12 cellular contexts compared by ENCODE assay signal in the genomic region with DNA sequence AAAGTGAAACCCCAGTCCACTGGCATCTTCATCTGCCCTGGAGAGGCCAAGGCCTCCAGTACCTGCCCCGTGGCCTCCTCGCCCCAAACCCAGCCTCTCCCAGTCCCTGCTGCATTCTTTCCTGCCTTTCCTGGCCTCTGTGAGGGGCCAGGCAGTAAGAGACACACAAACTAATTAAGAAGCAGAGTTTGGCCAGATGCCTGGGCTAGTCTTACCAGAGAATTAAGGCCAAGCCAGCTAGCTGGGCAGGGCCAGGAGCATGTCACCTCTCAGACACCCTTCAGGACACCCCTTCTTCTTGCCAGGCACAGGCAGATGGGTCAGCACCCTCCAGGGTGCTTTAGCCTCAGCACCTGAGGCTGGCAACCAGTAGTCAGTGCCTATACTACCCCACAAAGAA. TPM values are rescaled to one million over a fixed set of nuclear protein-coding genes. Genes with fewer than 3 reads are reported as not detected.
DNase-seq lines count a peak whose midpoint lies in the region; ATAC-seq and TF ChIP-seq lines count a peak whose summit lies in the region.
"Had no signal": no experiment of that assay in that cellular context is flagged by ENCODE, and none has a peak within 500 bp of the region (broad histone marks: within the 10 kb centered on the region; RNA-seq: fewer than 3 reads in every experiment).

No MANE protein-coding gene starts in this region.

- no peaks in the 10 kb centered on the region for H3K36me3 Mint-ChIP-seq in activated naive CD4-positive, alpha-beta T cell treated with anti-CD3 and anti-CD28 coated beads, Interleukin-2, amount 50 U/mL, for 24 hours
- peaks cover 1% of the 10 kb centered on the region for H3K36me3 Mint-ChIP-seq in activated CD4-positive, alpha-beta memory T cell treated with anti-CD3 and anti-CD28 coated beads for 36 hours
- peaks cover 7% of the 10 kb centered on the region for H3K36me3 Mint-ChIP-seq in glutamatergic neuron (ENCODE audit: unreplicated experiment)
- no peaks in the 10 kb centered on the region for H3K36me3 Mint-ChIP-seq in activated CD4-positive, alpha-beta T cell treated with anti-CD3 and anti-CD28 coated beads, Interleukin-2, amount 10 ng/mL, durations not matched to agents 7 days and 5 days (ENCODE audit: low read depth)

- peak overlapping the region; percentile 81 for H3K4me3 ChIP-seq in thoracic aorta

- H3K9me3 Mint-ChIP-seq in activated naive CD4-positive, alpha-beta T cell treated with anti-CD3 and anti-CD28 coated beads, Interleukin-2, amount 50 U/mL, for 24 hours = no peaks in the 10 kb centered on the region
- H3K9me3 Mint-ChIP-seq in activated CD4-positive, alpha-beta memory T cell treated with anti-CD3 and anti-CD28 coated beads for 36 hours = no peaks in the 10 kb centered on the region
- H3K9me3 Mint-ChIP-seq in glutamatergic neuron (ENCODE audit: unreplicated experiment) = peaks cover 40% of the 10 kb centered on the region
- H3K9me3 Mint-ChIP-seq in activated CD4-positive, alpha-beta T cell treated with anti-CD3 and anti-CD28 coated beads, Interleukin-2, amount 10 ng/mL, durations not matched to agents 7 days and 5 days = no peaks in the 10 kb centered on the region

- ATAC-seq in thoracic aorta (ENCODE audit: insufficient number of reproducible peaks, low FRiP score, low read depth) (no peak), HG03521 (IDR thresholded peaks at IDR 0.05; ENCODE audit: unreplicated experiment) (no peak)

- no peaks in the 10 kb centered on the region for H3K9me3 ChIP-seq in thoracic aorta

- no peaks in the 10 kb centered on the region for H3K27me3 ChIP-seq in thoracic aorta (replicated peaks; ENCODE audit: insufficient read depth)

- H3K4me3 Mint-ChIP-seq in activated naive CD4-positive, alpha-beta T cell treated with anti-CD3 and anti-CD28 coated beads, Interleukin-2, amount 50 U/mL, for 24 hours = peak overlapping the region; percentile 82
- H3K4me3 Mint-ChIP-seq in activated CD4-positive, alpha-beta memory T cell treated with anti-CD3 and anti-CD28 coated beads for 36 hours = peak overlapping the region; percentile 69
- peak overlapping the region; percentile 95 for H3K4me3 Mint-ChIP-seq in glutamatergic neuron (ENCODE audit: unreplicated experiment)
- H3K4me3 Mint-ChIP-seq in activated CD4-positive, alpha-beta T cell treated with anti-CD3 and anti-CD28 coated beads, Interleukin-2, amount 10 ng/mL, durations not matched to agents 7 days and 5 days = no peak overlapping the region

- H3K4me1 Mint-ChIP-seq in activated naive CD4-positive, alpha-beta T cell treated with anti-CD3 and anti-CD28 coated beads, Interleukin-2, amount 50 U/mL, for 24 hours = peaks cover 20% of the 10 kb centered on the region
- H3K4me1 Mint-ChIP-seq in activated CD4-positive, alpha-beta memory T cell treated with anti-CD3 and anti-CD28 coated beads for 36 hours (ENCODE audit: low read depth) = peaks cover 27% of the 10 kb centered on the region
- peaks cover 37% of the 10 kb centered on the region for H3K4me1 Mint-ChIP-seq in glutamatergic neuron (ENCODE audit: low read depth, unreplicated experiment)
- peaks cover 26% of the 10 kb centered on the region for H3K4me1 Mint-ChIP-seq in activated CD4-positive, alpha-beta T cell treated with anti-CD3 and anti-CD28 coated beads, Interleukin-2, amount 10 ng/mL, durations not matched to agents 7 days and 5 days

- intact Hi-C loops in activated CD4-positive, alpha-beta memory T cell treated with anti-CD3 and anti-CD28 coated beads for 36 hours (cut with micrococcal nuclease) = loop anchor here (5.0 kb wide), 2 partner anchors 198 to 797 kb away; a partner anchor contains a TSS

- POLR2A ChIA-PET in activated CD4-positive, alpha-beta memory T cell treated with anti-CD3 and anti-CD28 coated beads for 36 hours (lab: Charles Lee) = no interaction called here
- POLR2A ChIA-PET in activated CD4-positive, alpha-beta T cell treated with anti-CD3 and anti-CD28 coated beads, Interleukin-2, amount 10 ng/mL, durations not matched to agents 7 days and 5 days (lab: Charles Lee) = no interaction called here

- H3K27ac ChIP-seq in thoracic aorta = no peak overlapping the region
- H3K27ac ChIP-seq: C4-2B had no signal

- H3K36me3 ChIP-seq in thoracic aorta = no peaks in the 10 kb centered on the region

- H3K4me1 ChIP-seq in thoracic aorta (ENCODE audit: control insufficient read depth in 1 of 2, low read depth in 2 of 2) = peaks cover 20 to 35% of the 10 kb centered on the region in 2 donors

- peaks cover 26% of the 10 kb centered on the region for H3K27me3 Mint-ChIP-seq in activated naive CD4-positive, alpha-beta T cell treated with anti-CD3 and anti-CD28 coated beads, Interleukin-2, amount 50 U/mL, for 24 hours
- H3K27me3 Mint-ChIP-seq in activated CD4-positive, alpha-beta memory T cell treated with anti-CD3 and anti-CD28 coated beads for 36 hours = peaks cover 12% of the 10 kb centered on the region
- peaks cover 45% of the 10 kb centered on the region for H3K27me3 Mint-ChIP-seq in glutamatergic neuron (ENCODE audit: unreplicated experiment)
- H3K27me3 Mint-ChIP-seq in activated CD4-positive, alpha-beta T cell treated with anti-CD3 and anti-CD28 coated beads, Interleukin-2, amount 10 ng/mL, durations not matched to agents 7 days and 5 days = peaks cover 68% of the 10 kb centered on the region

- CTCF ChIA-PET in activated CD4-positive, alpha-beta memory T cell treated with anti-CD3 and anti-CD28 coated beads for 36 hours (lab: Charles Lee) = no interaction called here
- CTCF ChIA-PET in activated CD4-positive, alpha-beta T cell treated with anti-CD3 and anti-CD28 coated beads, Interleukin-2, amount 10 ng/mL, durations not matched to agents 7 days and 5 days (lab: Charles Lee) = no interaction called here

- TF ChIP-seq CTCF in glutamatergic neuron (IDR thresholded peaks at IDR 0.05; ENCODE audit: partially characterized antibody, unreplicated experiment) = no peak
- no peak for TF ChIP-seq CTCF in thoracic aorta (IDR thresholded peaks at IDR 0.05)

- no peak for DNase-seq in activated naive CD4-positive, alpha-beta T cell treated with anti-CD3 and anti-CD28 coated beads, Interleukin-2, amount 50 U/mL, for 16 hours
- no peak for DNase-seq in activated CD4-positive, alpha-beta memory T cell treated with anti-CD3 and anti-CD28 coated beads for 36 hours
- no peak for DNase-seq in glutamatergic neuron
- DNase-seq in thoracic aorta (ENCODE audit: low spot score) = no peak
- no peak for DNase-seq in SHP77 (lab: John Stamatoyannopoulos, UW)
- DNase-seq in activated CD4-positive, alpha-beta T cell treated with anti-CD3 and anti-CD28 coated beads, Interleukin-2, amount 10 ng/mL, durations not matched to agents 7 days and 5 days = no peak
- DNase-seq: activated gamma-delta T cell treated with Interleukin-2 at 50 U/mL for 16 hours, hippocampal formation, NCI-H1417 treated with DMSO at 0.1 percent for 48 hours had no signal

- H3K27ac Mint-ChIP-seq in activated naive CD4-positive, alpha-beta T cell treated with anti-CD3 and anti-CD28 coated beads, Interleukin-2, amount 50 U/mL, for 24 hours = peak overlapping the region; percentile 82
- H3K27ac Mint-ChIP-seq in activated CD4-positive, alpha-beta memory T cell treated with anti-CD3 and anti-CD28 coated beads for 36 hours = no peak overlapping the region
- H3K27ac Mint-ChIP-seq in glutamatergic neuron (ENCODE audit: unreplicated experiment) = peak overlapping the region; percentile 99
- no peak overlapping the region for H3K27ac Mint-ChIP-seq in activated CD4-positive, alpha-beta T cell treated with anti-CD3 and anti-CD28 coated beads, Interleukin-2, amount 10 ng/mL, durations not matched to agents 7 days and 5 days

RNA-seq across cellular contexts. Expression of a gene that starts 2.4 kb away (rescaled TPM):
- 1 to 10 TPM; 4.3 TPM for total RNA-seq in activated CD4-positive, alpha-beta memory T cell treated with anti-CD3 and anti-CD28 coated beads for 36 hours
- total RNA-seq in glutamatergic neuron (ENCODE audit: unreplicated experiment) (908 TPM), thoracic aorta (1 to 10 TPM; 6.8 to 7.3 TPM)
- total RNA-seq in activated CD4-positive, alpha-beta T cell treated with anti-CD3 and anti-CD28 coated beads, Interleukin-2, amount 10 ng/mL, durations not matched to agents 7 days and 5 days = 1 to 10 TPM; 1.3 to 2.2 TPM

Comparison
In these comparisons a context has a peak if more than half of its experiments do, and no peak if none do; other contexts are left out.
1. H3K27ac Mint-ChIP-seq: peak in activated naive CD4-positive, alpha-beta T cell treated with anti-CD3 and anti-CD28 coated beads, Interleukin-2, amount 50 U/mL, for 24 hours (single experiment) and glutamatergic neuron (single experiment); none in activated CD4-positive, alpha-beta memory T cell treated with anti-CD3 and anti-CD28 coated beads for 36 hours (single experiment) and activated CD4-positive, alpha-beta T cell treated with anti-CD3 and anti-CD28 coated beads, Interleukin-2, amount 10 ng/mL, durations not matched to agents 7 days and 5 days (single experiment).
2. RNA of a gene that starts 2.4 kb away (total RNA-seq): 908 TPM in glutamatergic neuron (single experiment); 6.8 to 7.3 TPM in thoracic aorta, 4.3 TPM in activated CD4-positive, alpha-beta memory T cell treated with anti-CD3 and anti-CD28 coated beads for 36 hours and 1.3 to 2.2 TPM in activated CD4-positive, alpha-beta T cell treated with anti-CD3 and anti-CD28 coated beads, Interleukin-2, amount 10 ng/mL, durations not matched to agents 7 days and 5 days; every median in the first group is over 100 times any median in the second.